In the genomic region with DNA sequence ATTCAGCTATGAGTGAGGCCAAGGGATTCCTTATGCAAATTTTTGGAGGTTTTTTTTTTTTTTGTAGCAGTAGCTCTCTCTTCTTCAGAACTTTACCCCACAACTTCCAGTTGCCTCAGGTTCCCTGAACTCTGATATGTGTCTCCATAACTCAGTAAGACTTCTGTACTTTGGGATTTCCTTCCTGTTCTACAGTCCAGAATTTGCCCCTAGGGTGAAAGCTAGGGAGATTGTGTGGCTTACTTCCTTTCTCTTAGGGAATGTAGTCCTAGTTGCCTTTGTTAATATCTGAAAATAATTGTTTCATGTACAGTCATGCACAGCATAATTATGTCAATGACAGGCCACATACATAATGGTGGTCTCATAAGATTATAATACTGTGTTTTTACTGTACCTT, we compare ENCODE assay signal across 33 cellular contexts. TPM values are rescaled to one million over a fixed set of nuclear protein-coding genes. Genes with fewer than 3 reads are reported as not detected.
DNase-seq lines count a peak whose midpoint lies in the region; ATAC-seq, FAIRE-seq and TF ChIP-seq lines count a peak whose summit lies in the region.
"Had no signal": no experiment of that assay in that cellular context is flagged by ENCODE, and none has a peak within 500 bp of the region (broad histone marks: within the 10 kb centered on the region; RNA-seq: fewer than 3 reads in every experiment).

No MANE protein-coding gene starts in this region.

- no peak overlapping the region for H4K8ac ChIP-seq in H9 (replicated peaks; ENCODE audit: insufficient read length, low read depth, low read length)

- H2BK12ac ChIP-seq in H9 (ENCODE audit: insufficient read length, low read depth, low read length), result no peak overlapping the region

- TF ChIP-seq POLR2A in GM12878 (IDR thresholded peaks at IDR 0.05; ENCODE audit: low read depth, low read length) (no peak), testis (IDR thresholded peaks at IDR 0.05) (no peak)

- no peak overlapping the region for H4K91ac ChIP-seq in H9 (ENCODE audit: insufficient read length, low read depth, low read length)

- no peak for TF ChIP-seq CTCF in H9 (conservative IDR thresholded peaks at IDR 0.05)
- TF ChIP-seq CTCF in GM12878 (IDR thresholded peaks at IDR 0.05 in 2 of 3, conservative IDR thresholded peaks at IDR 0.05 in 1 of 3; ENCODE audit: control insufficient read depth in 2 of 3, extremely low read depth in 1 of 3, insufficient read depth in 1 of 3, low read depth in 3 of 3, low read length in 3 of 3), result no peak
- TF ChIP-seq CTCF in testis (IDR thresholded peaks at IDR 0.05), result no peak
- TF ChIP-seq CTCF in GM10248 (IDR thresholded peaks at IDR 0.05; ENCODE audit: control extremely low read depth, extremely low read depth, low read depth, missing control alignments), result no peak

- no TSS peak for BruUV-seq in GM12878 (replicated peaks; lab: Mats Ljungman, UMichigan)

- SMC1A ChIA-PET in GM12878 (lab: Charles Lee; ENCODE audit: uncharacterized antibody, unreplicated experiment), result interaction anchor here (0.9 to 8.4 kb wide), 13 partner anchors 10 to 475 kb away, joined by 3 to 151 read pairs (median 6); a partner anchor contains a TSS

- H3K4me3 Mint-ChIP-seq in activated naive CD8-positive, alpha-beta T cell, result no peak overlapping the region
- H3K4me3 Mint-ChIP-seq in activated naive CD8-positive, alpha-beta T cell treated with anti-CD3 and anti-CD28 coated beads for 36 hours, result no peak overlapping the region
- no peak overlapping the region for H3K4me3 Mint-ChIP-seq in H9
- no peak overlapping the region for H3K4me3 Mint-ChIP-seq in stimulated activated memory B cell treated with anti-CD40 and anti-IgM and Interleukin-4, amounts not matched to agents 10 μg/mL and 1 μg/mL and 100 μg/mL, for 72 hours
- H3K4me3 Mint-ChIP-seq: activated CD8-positive, alpha-beta memory T cell treated with anti-CD3 and anti-CD28 coated beads, Interleukin-2, amount 10 ng/mL, durations not matched to agents 7 days and 5 days; activated T-cell treated with anti-CD3 and anti-CD28 coated beads, Interleukin-2, amount 50 U/mL, for 4 hours; CD4-positive, CD25-positive, alpha-beta regulatory T cell; naive thymus-derived CD8-positive, alpha-beta T cell; T-cell had no signal

- no peak overlapping the region for H2BK5ac ChIP-seq in H9 (ENCODE audit: insufficient read length, low read length)

- no peak overlapping the region for H2AFZ ChIP-seq in H9 (ENCODE audit: low read length)
- H2AFZ ChIP-seq in GM12878 (ENCODE audit: control insufficient read depth, low read depth, low read length), result no peak overlapping the region
- H2AFZ ChIP-seq: hepatocyte had no signal

- no peak overlapping the region for H2BK15ac ChIP-seq in H9 (ENCODE audit: low read depth, low read length)

- in situ Hi-C loops in GM12878 (cut with MboI), result no loop called here

- no peak for FAIRE-seq in GM12878 (lab: Jason Lieb, UNC)
- FAIRE-seq: GM12891 had no signal

- TF ChIP-seq RAD21 in GM12878 (IDR thresholded peaks at IDR 0.05; ENCODE audit: insufficient read depth, low read depth, low read length), result no peak

- H3K4me2 ChIP-seq in H9 (ENCODE audit: insufficient read depth, insufficient read length, low read length), result no peak overlapping the region
- H3K4me2 ChIP-seq in GM12878 (ENCODE audit: control insufficient read depth, insufficient read depth), result no peak overlapping the region
- H3K4me2 ChIP-seq: hepatocyte, KMS-11 had no signal

- no peak overlapping the region for H3K23ac ChIP-seq in H9 (ENCODE audit: insufficient read length, low read depth, low read length)

- H3K56ac ChIP-seq in H9 (ENCODE audit: insufficient read length, low read depth, low read length), result no peak overlapping the region

- no peaks in the 10 kb centered on the region; a peak in 1 of 4 replicates for H3K36me3 ChIP-seq in GM12878 (ENCODE audit: control insufficient read depth in 2 of 2, insufficient read depth in 2 of 2, low read length in 1 of 2)
- no peaks in the 10 kb centered on the region for H3K36me3 ChIP-seq in testis (ENCODE audit: low read depth, missing control alignments)
- H3K36me3 ChIP-seq: gastroesophageal sphincter, prostate gland, sigmoid colon, upper lobe of left lung had no signal

- RAD21 ChIA-PET in GM12878 (lab: Charles Lee; ENCODE audit: unreplicated experiment), result interaction anchor here (0.7 to 8.3 kb wide), 8 partner anchors 28 to 475 kb away, joined by 3 to 111 read pairs (median 3); a partner anchor contains a TSS

- H3K36me3 Mint-ChIP-seq in activated naive CD8-positive, alpha-beta T cell, result peaks cover 11% of the 10 kb centered on the region
- H3K36me3 Mint-ChIP-seq in activated naive CD8-positive, alpha-beta T cell treated with anti-CD3 and anti-CD28 coated beads for 36 hours, result peaks cover 31% of the 10 kb centered on the region
- H3K36me3 Mint-ChIP-seq in H9 (ENCODE audit: insufficient read depth in 1 of 3, low read depth in 3 of 3), result no peaks in the 10 kb centered on the region
- peaks cover 29% of the 10 kb centered on the region for H3K36me3 Mint-ChIP-seq in stimulated activated memory B cell treated with anti-CD40 and anti-IgM and Interleukin-4, amounts not matched to agents 10 μg/mL and 1 μg/mL and 100 μg/mL, for 72 hours

- no peak overlapping the region for H2BK120ac ChIP-seq in H9 (ENCODE audit: low read depth, low read length, poor library complexity, severe bottlenecking)

- ATAC-seq in GM12878, result no peak; the same call in 2 of the 3 replicates
- no peak for ATAC-seq in stimulated activated memory B cell treated with anti-CD40 and anti-IgM and Interleukin-4, amounts not matched to agents 10 μg/mL and 1 μg/mL and 100 μg/mL, for 72 hours
- ATAC-seq: activated CD8-positive, alpha-beta memory T cell treated with anti-CD3 and anti-CD28 coated beads, Interleukin-2, amount 10 ng/mL, durations not matched to agents 7 days and 5 days; activated T-cell treated with anti-CD3 and anti-CD28 coated beads, Interleukin-2, amount 50 U/mL, for 4 hours; gastroesophageal sphincter; naive thymus-derived CD8-positive, alpha-beta T cell; T-cell had no signal

- H3K23me2 ChIP-seq in H9 (ENCODE audit: insufficient read length, low read depth, low read length, poor library complexity, severe bottlenecking), result no peaks in the 10 kb centered on the region

- H4K20me1 ChIP-seq in H9 (ENCODE audit: control insufficient read depth, insufficient read depth, insufficient read length), result no peaks in the 10 kb centered on the region
- H4K20me1 ChIP-seq in GM12878 (ENCODE audit: control insufficient read depth, insufficient read depth), result no peaks in the 10 kb centered on the region

- H3K9me3 ChIP-seq in H9 (ENCODE audit: control insufficient read depth, low read depth, low read length) (no peaks in the 10 kb centered on the region), GM12878 (replicated peaks; ENCODE audit: control insufficient read depth, insufficient read depth, low read length) (no peaks in the 10 kb centered on the region; the same call in 2 of the 3 replicates), testis (no peaks in the 10 kb centered on the region)
- H3K9me3 ChIP-seq: gastroesophageal sphincter, prostate gland, sigmoid colon, SJSA1, upper lobe of left lung had no signal

- no peaks in the 10 kb centered on the region for H3K79me1 ChIP-seq in H9 (ENCODE audit: insufficient read depth, low read depth, low read length, poor library complexity, severe bottlenecking)

- no peaks in the 10 kb centered on the region for H3K9me3 Mint-ChIP-seq in activated naive CD8-positive, alpha-beta T cell (ENCODE audit: low read depth)
- H3K9me3 Mint-ChIP-seq in activated naive CD8-positive, alpha-beta T cell treated with anti-CD3 and anti-CD28 coated beads for 36 hours, result peaks cover 5% of the 10 kb centered on the region
- no peaks in the 10 kb centered on the region for H3K9me3 Mint-ChIP-seq in H9
- H3K9me3 Mint-ChIP-seq in stimulated activated memory B cell treated with anti-CD40 and anti-IgM and Interleukin-4, amounts not matched to agents 10 μg/mL and 1 μg/mL and 100 μg/mL, for 72 hours, result no peaks in the 10 kb centered on the region
- H3K9me3 Mint-ChIP-seq: activated T-cell treated with anti-CD3 and anti-CD28 coated beads, Interleukin-2, amount 50 U/mL, for 4 hours; T-cell had no signal

- H3K4me1 ChIP-seq in H9 (ENCODE audit: insufficient read depth, low read length), result no peaks in the 10 kb centered on the region
- H3K4me1 ChIP-seq in GM12878 (ENCODE audit: control insufficient read depth, insufficient read depth, low read length), result no peaks in the 10 kb centered on the region
- H3K4me1 ChIP-seq in testis, result no peaks in the 10 kb centered on the region
- H3K4me1 ChIP-seq: prostate gland, sigmoid colon, SJSA1 had no signal

- H3K14ac ChIP-seq in H9 (ENCODE audit: insufficient read depth, low read length), result no peak overlapping the region

- H3K27me3 ChIP-seq in H9 (ENCODE audit: insufficient read depth, low read length), result no peaks in the 10 kb centered on the region
- no peaks in the 10 kb centered on the region for H3K27me3 ChIP-seq in GM12878 (replicated peaks in 1 of 2; ENCODE audit: control insufficient read depth in 2 of 2, insufficient read depth in 2 of 2, low read length in 1 of 2)
- H3K27me3 ChIP-seq in testis, result no peaks in the 10 kb centered on the region
- H3K27me3 ChIP-seq: gastroesophageal sphincter, hepatocyte, sigmoid colon, SJSA1, upper lobe of left lung had no signal

- no peak overlapping the region for H3K27ac ChIP-seq in H9 (ENCODE audit: insufficient read length, low read depth, low read length)
- no peak overlapping the region for H3K27ac ChIP-seq in GM12878 (ENCODE audit: control insufficient read depth, insufficient read depth)
- H3K27ac ChIP-seq in testis, result no peak overlapping the region
- H3K27ac ChIP-seq: gastroesophageal sphincter, hepatocyte, KMS-11, prostate gland, sigmoid colon, SJSA1, upper lobe of left lung had no signal

- POLR2A ChIA-PET in GM12878 (lab: Charles Lee) (no interaction called here), GM10248 (lab: Yijun Ruan, JAX) (interaction anchor here (0.6 kb wide), 1 partner anchor 329 kb away, joined by 3 read pairs; no protein-coding TSS in a partner anchor)

- no peak overlapping the region for H3K4ac ChIP-seq in H9 (ENCODE audit: low read depth, low read length)

- peaks cover 15% of the 10 kb centered on the region for H3K4me1 Mint-ChIP-seq in activated naive CD8-positive, alpha-beta T cell (ENCODE audit: low read depth)
- peaks cover 26% of the 10 kb centered on the region for H3K4me1 Mint-ChIP-seq in activated naive CD8-positive, alpha-beta T cell treated with anti-CD3 and anti-CD28 coated beads for 36 hours
- no peaks in the 10 kb centered on the region for H3K4me1 Mint-ChIP-seq in H9
- H3K4me1 Mint-ChIP-seq in stimulated activated memory B cell treated with anti-CD40 and anti-IgM and Interleukin-4, amounts not matched to agents 10 μg/mL and 1 μg/mL and 100 μg/mL, for 72 hours, result peaks cover 12% of the 10 kb centered on the region

- H2AK5ac ChIP-seq in H9 (ENCODE audit: insufficient read length, low read length), result no peak overlapping the region

- no peak overlapping the region for H2BK20ac ChIP-seq in H9 (ENCODE audit: low read depth, low read length, poor library complexity, severe bottlenecking)

- no peaks in the 10 kb centered on the region for H3K79me2 ChIP-seq in H9 (ENCODE audit: insufficient read depth, low read length)
- no peaks in the 10 kb centered on the region for H3K79me2 ChIP-seq in GM12878 (ENCODE audit: control insufficient read depth, insufficient read depth, low read length)
- H3K79me2 ChIP-seq: hepatocyte had no signal

- no peak for TF ChIP-seq EP300 in GM12878 (IDR thresholded peaks at IDR 0.05; ENCODE audit: borderline replicate concordance in 1 of 2, control insufficient read depth in 1 of 2, low read depth in 2 of 2, low read length in 2 of 2)

- H3K9ac ChIP-seq in H9 (ENCODE audit: extremely low read depth, insufficient read length, low read length), result no peak overlapping the region
- H3K9ac ChIP-seq in GM12878 (ENCODE audit: control insufficient read depth, insufficient read depth, low read length), result no peak overlapping the region
- H3K9ac ChIP-seq: KMS-11 had no signal

- no peak overlapping the region for H4K5ac ChIP-seq in H9 (ENCODE audit: insufficient read length, low read depth, low read length)

- no peak overlapping the region for H3K18ac ChIP-seq in H9 (ENCODE audit: insufficient read length, low read depth, low read length)

- H3K27ac Mint-ChIP-seq in activated naive CD8-positive, alpha-beta T cell, result peak overlapping the region; percentile 30
- no peak overlapping the region for H3K27ac Mint-ChIP-seq in activated naive CD8-positive, alpha-beta T cell treated with anti-CD3 and anti-CD28 coated beads for 36 hours
- 0 out of 7 replicates have a peak overlapping the region, but pooled peaks of 2 of the 3 experiments have one; percentile 19 to 63 for H3K27ac Mint-ChIP-seq in H9
- H3K27ac Mint-ChIP-seq in stimulated activated memory B cell treated with anti-CD40 and anti-IgM and Interleukin-4, amounts not matched to agents 10 μg/mL and 1 μg/mL and 100 μg/mL, for 72 hours, result peak overlapping the region; percentile 35
- H3K27ac Mint-ChIP-seq: activated CD8-positive, alpha-beta memory T cell treated with anti-CD3 and anti-CD28 coated beads, Interleukin-2, amount 10 ng/mL, durations not matched to agents 7 days and 5 days; CD4-positive, CD25-positive, alpha-beta regulatory T cell; T-cell had no signal

- no peak overlapping the region for H3T11ph ChIP-seq in H9 (ENCODE audit: low read length)

- CTCF ChIA-PET in GM12878 (lab: Yijun Ruan, JAX), result interaction anchor here (0.7 to 3.9 kb wide), 11 partner anchors 10 to 474 kb away, joined by 3 to 34 read pairs (median 7); no protein-coding TSS in a partner anchor
- CTCF ChIA-PET in GM10248 (lab: Yijun Ruan, JAX), result interaction anchor here (1.0 to 5.3 kb wide), 7 partner anchors 9 to 473 kb away, joined by 3 to 60 read pairs (median 8); no protein-coding TSS in a partner anchor

- intact Hi-C loops in GM12878 (cut with micrococcal nuclease; ENCODE audit: unreplicated experiment) (loop anchor here (5.0 kb wide), 1 partner anchor 285 kb away; a partner anchor contains a TSS), testis (cut with DNase I; ENCODE audit: low total_unique reads) (no loop called here)

- no peaks in the 10 kb centered on the region for H3K27me3 Mint-ChIP-seq in activated naive CD8-positive, alpha-beta T cell
- peaks cover 2% of the 10 kb centered on the region for H3K27me3 Mint-ChIP-seq in activated naive CD8-positive, alpha-beta T cell treated with anti-CD3 and anti-CD28 coated beads for 36 hours
- H3K27me3 Mint-ChIP-seq in H9 (ENCODE audit: low read depth), result no peaks in the 10 kb centered on the region
- no peaks in the 10 kb centered on the region for H3K27me3 Mint-ChIP-seq in stimulated activated memory B cell treated with anti-CD40 and anti-IgM and Interleukin-4, amounts not matched to agents 10 μg/mL and 1 μg/mL and 100 μg/mL, for 72 hours
- H3K27me3 Mint-ChIP-seq: activated CD8-positive, alpha-beta memory T cell treated with anti-CD3 and anti-CD28 coated beads, Interleukin-2, amount 10 ng/mL, durations not matched to agents 7 days and 5 days; CD4-positive, CD25-positive, alpha-beta regulatory T cell; naive thymus-derived CD8-positive, alpha-beta T cell; T-cell had no signal

- H3K4me3 ChIP-seq in GM12878 (no peak overlapping the region), testis (no peak overlapping the region)
- H3K4me3 ChIP-seq: gastroesophageal sphincter, hepatocyte, prostate gland, sigmoid colon, SJSA1, upper lobe of left lung had no signal

- DNase-seq in activated naive CD8-positive, alpha-beta T cell treated with anti-CD3 and anti-CD28 coated beads for 36 hours, result no peak
- no peak for DNase-seq in H9
- no peak for DNase-seq in GM12878 (ENCODE audit: low read depth, low spot score)
- no peak for DNase-seq in testis
- DNase-seq in GM10248 (ENCODE audit: extremely low spot score), result no peak
- no peak for DNase-seq in NCI-H446 treated with DMSO at 0.1 percent for 48 hours (lab: John Stamatoyannopoulos, UW)
- DNase-seq: activated CD4-positive, alpha-beta T cell treated with anti-CD3 and anti-CD28 coated beads, Interleukin-2, amount 50 U/mL, for 4 hours; activated CD4-positive, CD25-positive, alpha-beta regulatory T cell; activated CD8-positive, alpha-beta memory T cell treated with anti-CD3 and anti-CD28 coated beads, Interleukin-2, amount 10 ng/mL, durations not matched to agents 7 days and 5 days; activated T-cell treated with anti-CD3 and anti-CD28 coated beads, Interleukin-2, amount 50 U/mL, for 4 hours; Calu3; CD4-positive, CD25-positive, alpha-beta regulatory T cell; cerebellar nuclear complex; DMS79 treated with DMSO at 0.1 percent for 48 hours; H7; kidney glomerular epithelial cell; naive thymus-derived CD8-positive, alpha-beta T cell; NCI-H1417; NCI-H2029 treated with DMSO at 0.1 percent for 48 hours; NCI-H345; occipital lobe; sigmoid colon; stimulated activated CD4-positive, alpha-beta T cell treated with anti-CD3 and anti-CD28 coated beads, Interleukin-4, amount 100 ng/mL, for 1 hour; T-cell; upper lobe of left lung had no signal

RNA-seq across cellular contexts. Expression of a gene that starts 30.8 kb away (rescaled TPM):
- total RNA-seq in activated naive CD8-positive, alpha-beta T cell treated with anti-CD3 and anti-CD28 coated beads for 36 hours, result 10 to 100 TPM in 1 of 2 experiments, 1 to 10 TPM in 1; 9.9 to 12.4 TPM
- total RNA-seq in H9 (2021), result 15.0 and 17.6 TPM in 2 replicates
- total RNA-seq in GM12878 (2013; cell fraction: nucleolus; rRNA removed), result 92.6 and 104 TPM in 2 replicates
- 27.3 and 37.5 TPM in 2 replicates for total RNA-seq in GM12878 (2014; rRNA removed)
- total RNA-seq in GM12878 (2014; rRNA removed; fragmentation: Illumina TruSeq; extraction: Trizol), result 21.5 and 25.1 TPM in 2 replicates
- total RNA-seq in GM12878 (2021), result 24.8 and 27.7 TPM in 2 replicates
- 14.7 TPM for polyA plus RNA-seq in GM12878 (2011; ENCODE audit: low read depth)
- 54.9 and 60.0 TPM in 2 replicates for polyA plus RNA-seq in GM12878 (2011; rRNA removed)
- polyA plus RNA-seq in GM12878 (2011; cell fraction: cytosol; rRNA removed), result 44.5 and 55.7 TPM in 2 replicates
- 42.0 and 47.6 TPM in 2 replicates for polyA plus RNA-seq in GM12878 (2011; cell fraction: nucleus; rRNA removed)
- 17.1 and 22.1 TPM in 2 replicates for polyA plus RNA-seq in GM12878 (2012)
- polyA plus RNA-seq in GM12878 (2014; fragmentation: Illumina TruSeq; extraction: Trizol), result 27.5 and 34.0 TPM in 2 replicates
- 10 to 100 TPM; 27.7 to 32.1 TPM for polyA plus RNA-seq in GM12878 (2014; fragmentation: Nextera tagmentation; extraction: Ambion mirVana)
- 17.2 and 21.3 TPM in 2 replicates for polyA plus RNA-seq in GM12878 (2014; rRNA removed)
- 10 to 100 TPM; 34.2 to 40.2 TPM for polyA plus RNA-seq in GM12878 (2016; fragmentation: Nextera tagmentation; extraction: Ambion mirVana)
- polyA minus RNA-seq in GM12878 (2011; rRNA and poly(A)+ RNA removed), result 88.3 and 92.0 TPM in 2 replicates
- 13.1 and 14.5 TPM in 2 replicates for polyA minus RNA-seq in GM12878 (2011; cell fraction: cytosol; rRNA and poly(A)+ RNA removed)
- 61.3 and 101 TPM in 2 replicates for polyA minus RNA-seq in GM12878 (2011; cell fraction: nucleus; rRNA and poly(A)+ RNA removed)
- total RNA-seq in testis, result 10 to 100 TPM; 78.9 to 100.0 TPM
- polyA plus RNA-seq in testis (ENCODE audit: insufficient read depth, low read depth, low replicate concordance), result 97.1 TPM

RNA-seq across cellular contexts. Expression of a gene that starts 32.7 kb away (rescaled TPM):
- total RNA-seq in activated naive CD8-positive, alpha-beta T cell treated with anti-CD3 and anti-CD28 coated beads for 36 hours, result 1 to 10 TPM; 3.7 to 4.2 TPM
- total RNA-seq in H9 (2021) (12.2 and 14.3 TPM in 2 replicates), GM12878 (2014; rRNA removed) (6.8 and 7.5 TPM in 2 replicates), GM12878 (2014; rRNA removed; fragmentation: Illumina TruSeq; extraction: Trizol) (9.0 and 9.7 TPM in 2 replicates), GM12878 (2021) (7.8 and 8.0 TPM in 2 replicates), testis (10 to 100 TPM; 37.2 to 40.5 TPM)
- 30.8 and 33.5 TPM in 2 replicates for total RNA-seq in GM12878 (2013; cell fraction: nucleolus; rRNA removed)
- 4.6 TPM for polyA plus RNA-seq in GM12878 (2011; ENCODE audit: low read depth)
- polyA plus RNA-seq in GM12878 (2011; rRNA removed) (2.7 and 3.3 TPM in 2 replicates), GM12878 (2014; fragmentation: Illumina TruSeq; extraction: Trizol) (6.8 and 9.7 TPM in 2 replicates), GM12878 (2014; fragmentation: Nextera tagmentation; extraction: Ambion mirVana) (1 to 10 TPM; 1.2 to 1.4 TPM), GM12878 (2014; rRNA removed) (3.6 and 4.0 TPM in 2 replicates), GM12878 (2016; fragmentation: Nextera tagmentation; extraction: Ambion mirVana) (1 to 10 TPM; 6.2 to 7.2 TPM), testis (ENCODE audit: insufficient read depth, low read depth, low replicate concordance) (26.6 TPM)
- 2.4 and 4.6 TPM in 2 replicates for polyA plus RNA-seq in GM12878 (2011; cell fraction: cytosol; rRNA removed)
- polyA plus RNA-seq in GM12878 (2011; cell fraction: nucleus; rRNA removed), result 5.5 and 7.3 TPM in 2 replicates
- polyA plus RNA-seq in GM12878 (2012), result 4.9 TPM in 2 replicates
- polyA minus RNA-seq in GM12878 (2011; rRNA and poly(A)+ RNA removed), result 6.5 and 10.0 TPM in 2 replicates
- polyA minus RNA-seq in GM12878 (2011; cell fraction: cytosol; rRNA and poly(A)+ RNA removed), result 2.1 and 3.7 TPM in 2 replicates
- polyA minus RNA-seq in GM12878 (2011; cell fraction: nucleus; rRNA and poly(A)+ RNA removed), result 6.3 and 8.1 TPM in 2 replicates
